8 cellular contexts compared by ENCODE assay signal in the genomic region with DNA sequence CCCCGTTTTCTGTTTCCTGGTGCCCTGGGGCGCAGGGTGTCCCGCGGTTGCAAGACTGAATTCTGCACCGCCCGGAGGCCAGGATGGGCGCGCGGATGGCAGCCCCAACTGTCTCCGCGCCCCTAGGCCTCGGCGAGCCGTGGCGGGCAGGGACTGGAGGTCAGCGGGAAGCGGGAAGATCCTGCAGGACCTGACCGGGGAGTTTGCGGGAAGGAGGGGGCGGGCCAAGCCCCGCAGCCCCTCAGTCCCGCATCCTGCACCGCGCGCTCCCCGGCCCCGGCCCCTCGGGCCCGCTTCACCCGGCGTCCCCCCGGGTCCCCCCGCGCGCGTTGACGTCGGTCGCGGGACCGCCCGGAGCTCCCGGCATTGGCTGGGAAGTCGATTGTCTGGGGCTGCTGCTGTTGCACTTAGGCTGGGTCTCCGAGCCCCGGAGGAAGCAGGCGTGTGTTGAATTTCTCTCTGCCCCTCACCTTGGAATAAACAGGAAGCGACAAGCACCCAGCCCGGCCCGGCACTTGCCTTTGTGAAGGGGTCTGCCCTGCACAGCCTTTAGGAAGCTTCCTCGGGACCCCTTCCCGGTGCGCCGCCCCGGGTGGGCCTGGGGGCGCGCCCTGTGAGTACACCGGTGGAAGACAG. TPM values are rescaled to one million over a fixed set of nuclear protein-coding genes. Genes with fewer than 3 reads are reported as not detected.
DNase-seq lines count a peak whose midpoint lies in the region; ATAC-seq and TF ChIP-seq lines count a peak whose summit lies in the region.

Gene LDLRAD4 (plus strand): TSS at position 385 of the 636 bp plus-strand sequence.

- peaks cover 5% of the 10 kb centered on the region for H3K27me3 ChIP-seq in CD8-positive, alpha-beta memory T cell (ENCODE audit: insufficient read depth, low read length, poor library complexity, severe bottlenecking)
- H3K27me3 ChIP-seq in fibroblast of lung (ENCODE audit: control insufficient read depth, insufficient read depth, low read length) (peaks cover 46% of the 10 kb centered on the region), tibial artery (no peaks in the 10 kb centered on the region)

- H3K79me2 ChIP-seq in fibroblast of lung (ENCODE audit: control insufficient read depth, insufficient read depth, low read length): no peaks in the 10 kb centered on the region

- no peaks in the 10 kb centered on the region for H3K9me3 ChIP-seq in CD8-positive, alpha-beta memory T cell (ENCODE audit: low read length)
- H3K9me3 ChIP-seq in fibroblast of lung (ENCODE audit: control insufficient read depth, insufficient read depth, low read depth, low read length): no peaks in the 10 kb centered on the region
- H3K9me3 ChIP-seq in tibial artery: no peaks in the 10 kb centered on the region

- no peaks in the 10 kb centered on the region for H3K9me3 Mint-ChIP-seq in CD8-positive, alpha-beta memory T cell
- no peaks in the 10 kb centered on the region for H3K9me3 Mint-ChIP-seq in nephron

- DNase-seq in CD8-positive, alpha-beta memory T cell: peak in 2 of 5 donors; percentile 24 to 79
- DNase-seq in NCI-H128 (lab: John Stamatoyannopoulos, UW; ENCODE audit: unreplicated experiment) (peak; percentile 15), activated T-cell treated with anti-CD3 and anti-CD28 coated beads for 48 hours (ENCODE audit: low read depth) (peak; percentile 31), fibroblast of lung (ENCODE audit: low read depth in 2 of 2) (peak in 1 of 2 donors; percentile 22), tibial artery (peak; percentile 59 to 83), pons (ENCODE audit: low spot score) (no peak)

- no peak within 1 kb of the TSS for H3K27ac Mint-ChIP-seq in CD8-positive, alpha-beta memory T cell
- peak within 1 kb of the TSS in 2 of 3 experiments; percentile 93 for H3K27ac Mint-ChIP-seq in nephron

- intact Hi-C loops in tibial artery (cut with DNase I; ENCODE audit: low total_unique reads): loop anchor here (5.0 kb wide), 2 partner anchors 44 to 159 kb away; no protein-coding TSS in a partner anchor

- H3K36me3 Mint-ChIP-seq in CD8-positive, alpha-beta memory T cell: no peaks in the 10 kb centered on the region
- H3K36me3 Mint-ChIP-seq in nephron (ENCODE audit: low read depth): no peaks in the 10 kb centered on the region

- peaks cover 10 to 23% (median 20%) of the 10 kb centered on the region in 3 donors for H3K4me1 Mint-ChIP-seq in CD8-positive, alpha-beta memory T cell
- peaks cover 58% of the 10 kb centered on the region for H3K4me1 Mint-ChIP-seq in nephron

- CTCF ChIA-PET in CD8-positive, alpha-beta memory T cell (lab: Charles Lee): interaction anchor here (1.0 to 1.4 kb wide), 2 partner anchors 315 to 396 kb away, joined by 3 read pairs; no protein-coding TSS in a partner anchor

- H3K9ac ChIP-seq in fibroblast of lung (ENCODE audit: insufficient read depth, low read length): no peak within 1 kb of the TSS

- no peak within 1 kb of the TSS for H2AFZ ChIP-seq in fibroblast of lung (ENCODE audit: low read length)

- no peak for TF ChIP-seq CTCF in fibroblast of lung (conservative IDR thresholded peaks at IDR 0.05 in 1 of 2, IDR thresholded peaks at IDR 0.05 in 1 of 2; ENCODE audit: low read depth in 1 of 2, low read length in 2 of 2)
- TF ChIP-seq CTCF in nephron (IDR thresholded peaks at IDR 0.05; ENCODE audit: unreplicated experiment in 3 of 3): no peak
- TF ChIP-seq CTCF in tibial artery (IDR thresholded peaks at IDR 0.05): no peak

- H3K4me2 ChIP-seq in fibroblast of lung (ENCODE audit: extremely low read depth, insufficient read depth, low read length): peak within 1 kb of the TSS; percentile 44

- peaks cover 23 to 78% of the 10 kb centered on the region in 2 donors for H3K27me3 Mint-ChIP-seq in CD8-positive, alpha-beta memory T cell
- peaks cover 31% of the 10 kb centered on the region for H3K27me3 Mint-ChIP-seq in nephron (ENCODE audit: low read depth)

- H3K27ac ChIP-seq in CD8-positive, alpha-beta memory T cell (ENCODE audit: low read depth, low read length): no peak within 1 kb of the TSS
- H3K27ac ChIP-seq in fibroblast of lung (ENCODE audit: insufficient read depth, low read length): no peak within 1 kb of the TSS
- H3K27ac ChIP-seq in tibial artery: peak within 1 kb of the TSS; percentile 89

- no peaks in the 10 kb centered on the region for H4K20me1 ChIP-seq in fibroblast of lung (ENCODE audit: control insufficient read depth, extremely low read depth, insufficient read depth, low read length)

- ATAC-seq in HG03139 (IDR thresholded peaks at IDR 0.05; ENCODE audit: unreplicated experiment): no peak

- H3K36me3 ChIP-seq in CD8-positive, alpha-beta memory T cell (ENCODE audit: insufficient read depth, low read length): no peaks in the 10 kb centered on the region
- H3K36me3 ChIP-seq in fibroblast of lung (ENCODE audit: control insufficient read depth, insufficient read depth, low read length): no peaks in the 10 kb centered on the region
- H3K36me3 ChIP-seq in tibial artery: no peaks in the 10 kb centered on the region

- H3K4me1 ChIP-seq in CD8-positive, alpha-beta memory T cell (ENCODE audit: insufficient read depth, low read length): peaks cover 22% of the 10 kb centered on the region
- H3K4me1 ChIP-seq in fibroblast of lung (ENCODE audit: control insufficient read depth, extremely low read depth, insufficient read depth, low read length) (no peaks in the 10 kb centered on the region), tibial artery (peaks cover 6 to 55% (median 46%) of the 10 kb centered on the region in 4 donors)

- POLR2A ChIA-PET in CD8-positive, alpha-beta memory T cell (lab: Charles Lee): no interaction called here

- H3K4me3 ChIP-seq in CD8-positive, alpha-beta memory T cell (ENCODE audit: low read length): peak within 1 kb of the TSS; percentile 49
- H3K4me3 ChIP-seq in fibroblast of lung (replicated peaks in 1 of 4; ENCODE audit: control extremely low read depth in 1 of 4, insufficient read depth in 1 of 4, low read depth in 3 of 4, low read length in 4 of 4): peak within 1 kb of the TSS in 1 of 4 experiments; percentile 37
- H3K4me3 ChIP-seq in tibial artery: peak within 1 kb of the TSS; percentile 86 to 95

- H3K4me3 Mint-ChIP-seq in CD8-positive, alpha-beta memory T cell: peak within 1 kb of the TSS; percentile 41 to 86 (median 64)
- peak within 1 kb of the TSS; percentile 75 to 90 (median 88) for H3K4me3 Mint-ChIP-seq in nephron

RNA-seq across cellular contexts. Expression of gene LDLRAD4, which starts in this region (rescaled TPM):
- 10 to 100 TPM; 27.3 to 30.4 TPM for total RNA-seq in CD8-positive, alpha-beta memory T cell
- polyA plus RNA-seq in CD8-positive, alpha-beta memory T cell: 8.1 TPM
- under 0.01 TPM in 1 of 2 replicates, not detected in the other for total RNA-seq in fibroblast of lung
- polyA plus RNA-seq in fibroblast of lung: not detected in 2 replicates
- polyA plus RNA-seq in fibroblast of lung (2012): not detected in 2 replicates
- polyA minus RNA-seq in fibroblast of lung (ENCODE audit: low replicate concordance): not detected in 2 replicates

Comparison
In these comparisons a context has a peak if more than half of its experiments do, and no peak if none do; other contexts are left out.
1. RNA of gene LDLRAD4 (total RNA-seq): 27.3 to 30.4 TPM in CD8-positive, alpha-beta memory T cell; under 0.01 TPM in fibroblast of lung; every median in the first group is over 10 times any median in the second.
2. H3K27ac ChIP-seq: peak in tibial artery (2 of 2); none in CD8-positive, alpha-beta memory T cell (single experiment) and fibroblast of lung (single experiment).
3. H3K27ac Mint-ChIP-seq: peak in nephron (2 of 3); none in CD8-positive, alpha-beta memory T cell (0 of 8).